ENCODE assay signal across 16 cellular contexts in the genomic region with DNA sequence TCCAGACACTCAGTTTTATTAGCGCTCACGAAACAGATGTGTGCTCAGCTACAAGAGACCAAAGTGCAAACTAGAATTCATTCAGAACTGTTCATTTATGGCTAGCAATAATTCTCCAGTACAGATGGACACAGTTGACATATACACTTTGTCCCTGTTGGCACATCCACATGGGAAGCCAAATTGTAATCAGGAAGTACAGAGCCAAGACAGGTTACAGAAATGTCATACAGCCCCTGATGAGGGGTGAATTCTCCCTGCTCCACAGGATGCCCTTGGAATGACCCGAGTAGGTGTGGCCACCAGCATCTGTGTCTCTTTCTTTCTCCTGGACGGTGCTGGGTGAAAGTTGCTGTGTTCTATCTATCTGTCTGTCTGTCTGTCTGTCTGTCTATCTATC. TPM values are rescaled to one million over a fixed set of nuclear protein-coding genes. Genes with fewer than 3 reads are reported as not detected.
DNase-seq lines count a peak whose midpoint lies in the region; ATAC-seq and TF ChIP-seq lines count a peak whose summit lies in the region.
"Had no signal": no experiment of that assay in that cellular context is flagged by ENCODE, and none has a peak within 500 bp of the region (broad histone marks: within the 10 kb centered on the region; RNA-seq: fewer than 3 reads in every experiment).

No MANE protein-coding gene starts in this region.

- in situ Hi-C loops in IMR-90 (cut with MboI; ENCODE audit: low sequenced_read_pairs) = no loop called here

- no peak overlapping the region for H3K27ac Mint-ChIP-seq in CD8-positive, alpha-beta T cell
- H3K27ac Mint-ChIP-seq: activated CD8-positive, alpha-beta T cell treated with anti-CD3 and anti-CD28 coated beads for 36 hours; IgD-negative memory B cell; memory B cell had no signal

- H3K27me3 ChIP-seq in IMR-90 (ENCODE audit: control insufficient read depth, insufficient read depth, low read length) (no peaks in the 10 kb centered on the region), smooth muscle cell (ENCODE audit: low read depth) (no peaks in the 10 kb centered on the region)
- no peaks in the 10 kb centered on the region for H3K27me3 ChIP-seq in CD8-positive, alpha-beta T cell (ENCODE audit: insufficient read depth, low read length)

- no TSS peak for BruUV-seq in IMR-90 (replicated peaks; lab: Mats Ljungman, UMichigan)

- peak overlapping the region; percentile 17 for H4K5ac ChIP-seq in IMR-90 (ENCODE audit: low read depth, low read length)

- H3K9me3 ChIP-seq in IMR-90 (ENCODE audit: control insufficient read depth, insufficient read depth, low read length) (no peaks in the 10 kb centered on the region), smooth muscle cell (replicated peaks; ENCODE audit: low read depth) (no peaks in the 10 kb centered on the region)
- H3K9me3 ChIP-seq in CD8-positive, alpha-beta T cell (ENCODE audit: low read length) = no peaks in the 10 kb centered on the region

- no peaks in the 10 kb centered on the region for H3F3A ChIP-seq in smooth muscle cell (ENCODE audit: low read depth)

- dilution Hi-C loops in IMR-90 (cut with HindIII; ENCODE audit: low sequenced_read_pairs, unreplicated experiment) = no loop called here

- H3K4me1 Mint-ChIP-seq in CD8-positive, alpha-beta T cell (ENCODE audit: low read depth) = peaks cover 8% of the 10 kb centered on the region
- H3K4me1 Mint-ChIP-seq: IgD-negative memory B cell, memory B cell had no signal

- WGBS in IMR-90 (ENCODE audit: extremely low coverage in 2 of 2, insufficient read length in 1 of 2), 2 experiments = 92% methylated on average over 2 of the region's 4 CpGs; no CpG with 5 or more reads in 1 of the 2 experiments
- WGBS in smooth muscle cell (ENCODE audit: low lambda C conversion rate) = 96% methylated on average over 4 of the region's 4 CpGs

- H3K4me3 ChIP-seq in IMR-90 (ENCODE audit: insufficient read depth, low read depth, low read length) = no peak overlapping the region
- H3K4me3 ChIP-seq in smooth muscle cell = no peak overlapping the region
- no peak overlapping the region for H3K4me3 ChIP-seq in CD8-positive, alpha-beta T cell (ENCODE audit: low read depth, low read length)

- peak; percentile 10; the same call in 1 of the 2 replicates for ATAC-seq in IMR-90 (ENCODE audit: low read depth)
- ATAC-seq in CD8-positive, alpha-beta T cell = no peak
- ATAC-seq: activated CD8-positive, alpha-beta T cell treated with anti-CD3 and anti-CD28 coated beads for 36 hours; sciatic nerve had no signal

- H3K9ac ChIP-seq in IMR-90 (ENCODE audit: low read depth, low read length) = peak overlapping the region; percentile 22; the same call in 1 of the 2 replicates
- no peak overlapping the region for H3K9ac ChIP-seq in smooth muscle cell (ENCODE audit: low read depth)

- no peaks in the 10 kb centered on the region for H3K9me3 Mint-ChIP-seq in CD8-positive, alpha-beta T cell
- H3K9me3 Mint-ChIP-seq: activated CD8-positive, alpha-beta T cell treated with anti-CD3 and anti-CD28 coated beads for 36 hours; IgD-negative memory B cell; memory B cell had no signal

- no peak for TF ChIP-seq CTCF in IMR-90 (conservative IDR thresholded peaks at IDR 0.05; ENCODE audit: low read depth, low read length)
- no peak for TF ChIP-seq CTCF in smooth muscle cell (IDR thresholded peaks at IDR 0.05; ENCODE audit: borderline replicate concordance, insufficient read depth, poor library complexity, severe bottlenecking)
- TF ChIP-seq CTCF in CD8-positive, alpha-beta T cell (IDR thresholded peaks at IDR 0.05) = no peak

- H3K56ac ChIP-seq in IMR-90 (ENCODE audit: extremely low read depth, insufficient read depth, low read length) = peak overlapping the region; percentile 88

- POLR2A ChIA-PET in IMR-90 (lab: Charles Lee; ENCODE audit: unreplicated experiment) = no interaction called here
- POLR2A ChIA-PET in CD8-positive, alpha-beta T cell (lab: Charles Lee) = no interaction called here

- H3K18ac ChIP-seq in IMR-90 (ENCODE audit: low read depth, low read length) = peak overlapping the region; percentile 30; the same call in 1 of the 2 replicates

- H2AK5ac ChIP-seq in IMR-90 (ENCODE audit: low read depth, low read length) = peak overlapping the region; percentile 92

- peak overlapping the region; percentile 98 for H2BK15ac ChIP-seq in IMR-90 (ENCODE audit: low read depth, low read length)

- peak overlapping the region; percentile 95 for H4K91ac ChIP-seq in IMR-90 (ENCODE audit: insufficient read depth, low read depth, low read length)

- H2AFZ ChIP-seq in IMR-90 (replicated peaks; ENCODE audit: low read length, poor library complexity) = no peak overlapping the region
- no peak overlapping the region for H2AFZ ChIP-seq in smooth muscle cell (ENCODE audit: low read depth)

- H3K36me3 ChIP-seq in IMR-90 (ENCODE audit: control insufficient read depth, insufficient read depth, low read length) = no peaks in the 10 kb centered on the region; the same call in 1 of the 2 replicates
- no peaks in the 10 kb centered on the region for H3K36me3 ChIP-seq in smooth muscle cell (ENCODE audit: low read depth)
- peaks cover 8% of the 10 kb centered on the region for H3K36me3 ChIP-seq in CD8-positive, alpha-beta T cell (ENCODE audit: insufficient read depth, low read length)

- H3K79me1 ChIP-seq in IMR-90 (ENCODE audit: low read depth in 1 of 2, low read length in 2 of 2) = peaks cover 38 to 67% of the 10 kb centered on the region in 2 experiments

- H3K79me2 ChIP-seq in smooth muscle cell (ENCODE audit: low read depth) = peaks cover 6% of the 10 kb centered on the region

- TF ChIP-seq RAD21 in IMR-90 (IDR thresholded peaks at IDR 0.05; ENCODE audit: low read length) = no peak

- peaks cover 20% of the 10 kb centered on the region for H3K4me1 ChIP-seq in IMR-90 (ENCODE audit: control insufficient read depth, insufficient read depth, low read length)
- H3K4me1 ChIP-seq in smooth muscle cell (ENCODE audit: low read depth) = no peaks in the 10 kb centered on the region
- H3K4me1 ChIP-seq in CD8-positive, alpha-beta T cell (ENCODE audit: insufficient read depth, low read length) = no peaks in the 10 kb centered on the region

- H3K23ac ChIP-seq in IMR-90 (ENCODE audit: low read depth, low read length) = peak overlapping the region; percentile 94

- H3K27ac ChIP-seq in IMR-90 (ENCODE audit: insufficient read depth, low read length) (peak overlapping the region; percentile 87), smooth muscle cell (ENCODE audit: low read depth) (peak overlapping the region; percentile 47)
- H3K27ac ChIP-seq in CD8-positive, alpha-beta T cell (ENCODE audit: low read depth, low read length) = no peak overlapping the region

- H3K14ac ChIP-seq in IMR-90 (replicated peaks; ENCODE audit: low read depth, low read length) = peak overlapping the region; percentile 73

- CTCF ChIA-PET in IMR-90 (lab: Yijun Ruan, JAX) = interaction anchor here (1.0 kb wide), 2 partner anchors 8 to 10 kb away, joined by 3 read pairs; partner anchors contain the start of gene DHX35
- CTCF ChIA-PET in CD8-positive, alpha-beta T cell (lab: Charles Lee) = no interaction called here

- H3K4me2 ChIP-seq in IMR-90 (ENCODE audit: low read depth, low read length) = peak overlapping the region; percentile 1; the same call in 1 of the 2 replicates
- no peak overlapping the region for H3K4me2 ChIP-seq in smooth muscle cell

- intact Hi-C loops in IMR-90 (cut with micrococcal nuclease) = no loop called here
- intact Hi-C loops in CD8-positive, alpha-beta T cell (cut with DNase I, micrococcal nuclease) = loop anchor here in 1 of 2 experiments (10.0 kb wide), 2 partner anchors 525 to 935 kb away; partner anchors contain the start of genes RPRD1B and TTI1

- peak overlapping the region; percentile 98 for H2BK20ac ChIP-seq in IMR-90 (ENCODE audit: low read depth, low read length)

- TF ChIP-seq POLR2A in IMR-90 (IDR thresholded peaks at IDR 0.05; ENCODE audit: low read depth, low read length) = no peak

- DNase-seq in IMR-90 (no peak), dermis microvascular lymphatic vessel endothelial cell (ENCODE audit: low read depth in 2 of 2) (peak; percentile 24 to 56), iris pigment epithelial cell (ENCODE audit: low read depth) (peak; percentile 31), smooth muscle cell (lab: John Stamatoyannopoulos, UW; ENCODE audit: unreplicated experiment) (no peak), activated T-cell treated with anti-CD3 and anti-CD28 coated beads for 4 hours (no peak), epidermal melanocyte (ENCODE audit: insufficient read length, low spot score) (no peak), NK-92 (lab: John Stamatoyannopoulos, UW; ENCODE audit: unreplicated experiment) (no peak)
- DNase-seq in CD8-positive, alpha-beta T cell = no peak
- DNase-seq: activated CD8-positive, alpha-beta T cell treated with anti-CD3 and anti-CD28 coated beads for 36 hours; DMS153; NCI-H2081 treated with DMSO at 0.1 percent for 48 hours; NCI-H748 treated with DMSO at 0.1 percent for 48 hours; stimulated activated CD4-positive, alpha-beta T cell treated with anti-CD3 and anti-CD28 coated beads, Interleukin-4, amount 100 ng/mL, for 4 hours had no signal

- no peak overlapping the region for H3K4me3 Mint-ChIP-seq in CD8-positive, alpha-beta T cell
- H3K4me3 Mint-ChIP-seq: activated CD8-positive, alpha-beta T cell treated with anti-CD3 and anti-CD28 coated beads for 36 hours; IgD-negative memory B cell; memory B cell had no signal

- H2AK9ac ChIP-seq in IMR-90 (replicated peaks; ENCODE audit: low read depth, low read length, poor library complexity) = peak overlapping the region; percentile 89

- H2BK5ac ChIP-seq in IMR-90 (ENCODE audit: low read depth, low read length, poor library complexity, severe bottlenecking) = peak overlapping the region; percentile 99

- no peaks in the 10 kb centered on the region for H3K27me3 Mint-ChIP-seq in CD8-positive, alpha-beta T cell (ENCODE audit: low read depth)
- H3K27me3 Mint-ChIP-seq: activated CD8-positive, alpha-beta T cell treated with anti-CD3 and anti-CD28 coated beads for 36 hours; IgD-negative memory B cell; memory B cell had no signal

- H3K9me1 ChIP-seq in IMR-90 (ENCODE audit: insufficient read depth, low read length) = peaks cover 21% of the 10 kb centered on the region

- peak overlapping the region; percentile 97 for H3K4ac ChIP-seq in IMR-90 (ENCODE audit: low read depth, low read length)

- peak overlapping the region; percentile 82 to 93 for H4K8ac ChIP-seq in IMR-90 (ENCODE audit: low read depth in 2 of 2, low read length in 2 of 2)

- H2BK120ac ChIP-seq in IMR-90 (ENCODE audit: low read depth, low read length) = peak overlapping the region; percentile 96

- peaks cover 73% of the 10 kb centered on the region for H3K36me3 Mint-ChIP-seq in CD8-positive, alpha-beta T cell

- peaks cover 4% of the 10 kb centered on the region; the same call in 1 of the 2 replicates for H4K20me1 ChIP-seq in IMR-90 (ENCODE audit: insufficient read depth, low read length)
- H4K20me1 ChIP-seq in smooth muscle cell (ENCODE audit: low read depth) = peaks cover 4% of the 10 kb centered on the region

RNA-seq across cellular contexts. Expression of gene DHX35, which starts 7.6 kb away (rescaled TPM):
- total RNA-seq in IMR-90 (2012; rRNA removed) (8.1 and 9.1 TPM in 2 replicates), dermis microvascular lymphatic vessel endothelial cell (7.4 and 9.5 TPM in 2 replicates), smooth muscle cell (9.5 and 10.7 TPM in 2 replicates)
- polyA plus RNA-seq in IMR-90 (2012; rRNA removed) (12.5 and 13.5 TPM in 2 replicates), smooth muscle cell (4.1 and 4.5 TPM in 2 replicates)
- 3.5 and 5.9 TPM in 2 replicates for polyA plus RNA-seq in IMR-90 (2012; cell fraction: cytosol; rRNA removed)
- 42.9 and 80.9 TPM in 2 replicates for polyA plus RNA-seq in IMR-90 (2012; cell fraction: nucleus; rRNA removed; ENCODE audit: low replicate concordance)
- 1 to 10 TPM; 8.5 to 8.8 TPM for total RNA-seq in CD8-positive, alpha-beta T cell

RNA-seq across cellular contexts. Expression of gene FAM83D, which starts 43.5 kb away (rescaled TPM):
- total RNA-seq in IMR-90 (2012; rRNA removed) (20.4 and 23.1 TPM in 2 replicates), dermis microvascular lymphatic vessel endothelial cell (22.3 and 22.6 TPM in 2 replicates), smooth muscle cell (4.8 and 10.7 TPM in 2 replicates)
- polyA plus RNA-seq in IMR-90 (2012; rRNA removed) (26.4 and 29.6 TPM in 2 replicates), smooth muscle cell (3.4 and 5.7 TPM in 2 replicates)
- 19.3 and 28.9 TPM in 2 replicates for polyA plus RNA-seq in IMR-90 (2012; cell fraction: cytosol; rRNA removed)
- 15.9 and 19.1 TPM in 2 replicates for polyA plus RNA-seq in IMR-90 (2012; cell fraction: nucleus; rRNA removed; ENCODE audit: low replicate concordance)
- total RNA-seq in CD8-positive, alpha-beta T cell = 1 to 10 TPM; 5.3 to 6.3 TPM

Comparison
In these comparisons a context has a peak if more than half of its experiments do, and no peak if none do; other contexts are left out.
1. DNase-seq: peak in dermis microvascular lymphatic vessel endothelial cell (2 of 2) and iris pigment epithelial cell (single experiment); none in IMR-90 (single experiment), smooth muscle cell (single experiment), activated T-cell treated with anti-CD3 and anti-CD28 coated beads for 4 hours (single experiment), epidermal melanocyte (single experiment), CD8-positive, alpha-beta T cell (0 of 7) and NK-92 (single experiment).